15 cellular contexts compared by ENCODE assay signal in genomic region chr4:40473578-40474388, GRCh38.
DNase-seq lines count a peak whose midpoint lies in the region; ATAC-seq, FAIRE-seq and TF ChIP-seq lines count a peak whose summit lies in the region.
"Had no signal": no experiment of that assay in that cellular context is flagged by ENCODE, and none has a peak within 500 bp of the region (broad histone marks: within the 10 kb centered on the region; RNA-seq: fewer than 3 reads in every experiment).

No MANE protein-coding gene starts in this region.

- WGBS in K562 (ENCODE audit: insufficient coverage, low coverage, missing lambda C conversion rate): 28% methylated on average over 9 of the region's 9 CpGs
- 12 to 15% methylated on average over 9 of the region's 9 CpGs for WGBS in pancreas, 2 donors

- H3K4me3 ChIP-seq in K562 (no peak overlapping the region), pancreas (peak overlapping the region in 2 of 4 donors; percentile 8 to 10)
- H3K4me3 ChIP-seq: GM23248 had no signal

- CTCF ChIA-PET in K562 (lab: Yijun Ruan, JAX; ENCODE audit: low intra/inter-chr PET ratio): no interaction called here

- H2AFZ ChIP-seq in K562 (ENCODE audit: low read depth, low read length): peak overlapping the region; percentile 42; the same call in 1 of the 2 replicates
- H2AFZ ChIP-seq: GM23248 had no signal

- BruUV-seq in K562 (replicated peaks; lab: Mats Ljungman, UMichigan): no TSS peak

- no peak for TF ChIP-seq POLR2A in K562 (conservative IDR thresholded peaks at IDR 0.05)

- H3K4me1 ChIP-seq in K562 (replicated peaks in 1 of 2; ENCODE audit: control insufficient read depth in 2 of 2, insufficient read depth in 2 of 2, low read length in 2 of 2) (peaks cover 9 to 24% of the 10 kb centered on the region in 2 experiments), pancreas (peaks cover 31 to 39% (median 33%) of the 10 kb centered on the region in 3 donors)

- no peak overlapping the region for H3K9ac ChIP-seq in K562 (ENCODE audit: insufficient read depth in 1 of 2, low read depth in 2 of 2, low read length in 2 of 2)
- H3K9ac ChIP-seq: GM23248 had no signal

- POLR2A ChIA-PET in K562 (lab: Yijun Ruan, JAX): interaction anchor here (0.6 to 2.7 kb wide), 2 partner anchors 11 to 24 kb away, joined by 3 to 12 read pairs; no protein-coding TSS in a partner anchor

- no peak for TF ChIP-seq EP300 in K562 (IDR thresholded peaks at IDR 0.05; ENCODE audit: low read length)

- H3K9me3 ChIP-seq in K562 (replicated peaks; ENCODE audit: control insufficient read depth, insufficient read depth, low read depth, low read length) (no peaks in the 10 kb centered on the region), pancreas (no peaks in the 10 kb centered on the region)

- H3K27ac ChIP-seq in K562 (ENCODE audit: extremely low read depth, low read depth, low read length) (no peak overlapping the region), pancreas (peak overlapping the region in 2 of 4 donors; percentile 79 to 86)
- H3K27ac ChIP-seq: brain microvascular endothelial cell, GM23248 had no signal

- no peaks in the 10 kb centered on the region for H3K79me2 ChIP-seq in K562 (ENCODE audit: control insufficient read depth, insufficient read depth, low read length)

- peak; percentile 91 for ATAC-seq in GM18907 (IDR thresholded peaks at IDR 0.05; ENCODE audit: unreplicated experiment)
- ATAC-seq in HG02981 (IDR thresholded peaks at IDR 0.05; ENCODE audit: unreplicated experiment): peak; percentile 75
- ATAC-seq in K562: no peak
- peak; percentile 93 to 94 (median 94) for ATAC-seq in pancreas
- ATAC-seq in HG03039 (IDR thresholded peaks at IDR 0.05; ENCODE audit: unreplicated experiment): no peak
- ATAC-seq: CD8-positive, alpha-beta T cell; esophagus mucosa had no signal

- TF ChIP-seq RAD21 in K562 (CRISPR knock-in tag; conservative IDR thresholded peaks at IDR 0.05 in 1 of 2, IDR thresholded peaks at IDR 0.05 in 1 of 2): no peak

- TF ChIP-seq CTCF in K562 (IDR thresholded peaks at IDR 0.05 in 2 of 3, conservative IDR thresholded peaks at IDR 0.05 in 1 of 3; ENCODE audit: insufficient read depth in 2 of 3, low read depth in 1 of 3, low read length in 3 of 3) (no peak), pancreas (IDR thresholded peaks at IDR 0.05) (no peak)

- H3K9me1 ChIP-seq in K562 (ENCODE audit: control insufficient read depth, insufficient read depth, low read length): no peaks in the 10 kb centered on the region

- in situ Hi-C loops in K562 (cut with MboI): no loop called here

- H4K20me1 ChIP-seq in K562 (replicated peaks; ENCODE audit: control insufficient read depth, insufficient read depth, low read length): no peaks in the 10 kb centered on the region

- H3K4me2 ChIP-seq in K562 (ENCODE audit: insufficient read depth, low read length): no peak overlapping the region; the same call in 1 of the 2 replicates

- FAIRE-seq in K562 (lab: Jason Lieb, UNC): no peak
- peak; percentile 53 for FAIRE-seq in pancreas (lab: Jason Lieb, UNC)
- FAIRE-seq: TTC549 had no signal

- H3K27me3 ChIP-seq in K562 (ENCODE audit: control insufficient read depth in 2 of 2, insufficient read depth in 2 of 2, low read length in 2 of 2) (no peaks in the 10 kb centered on the region), pancreas (no peaks in the 10 kb centered on the region)
- H3K27me3 ChIP-seq: brain microvascular endothelial cell had no signal

- DNase-seq in K562 (ENCODE audit: extremely low read depth in 1 of 4, low spot score in 3 of 4): no peak
- DNase-seq in pancreas: peak in 3 of 6 donors; percentile 54 to 76 (median 64)
- DNase-seq in MV-4-11 (lab: John Stamatoyannopoulos, UW): no peak
- DNase-seq in activated T-cell treated with anti-CD3 and anti-CD28 coated beads, Interleukin-2, amount 50 U/mL, for 1 hour: no peak
- DNase-seq in DMS79 treated with DMSO at 0.1 percent for 48 hours (lab: John Stamatoyannopoulos, UW): no peak
- DNase-seq: brain microvascular endothelial cell; CD8-positive, alpha-beta T cell; GM23248; NCI-H1417 treated with DMSO at 0.1 percent for 48 hours; stimulated activated CD4-positive, alpha-beta T cell treated with anti-CD3 and anti-CD28 coated beads, Interleukin-2, amount 100 ng/mL, for 48 hours had no signal

- no peaks in the 10 kb centered on the region for H3K36me3 ChIP-seq in K562 (ENCODE audit: control insufficient read depth, insufficient read depth, low read length)
- H3K36me3 ChIP-seq in pancreas: no peaks in the 10 kb centered on the region
- H3K36me3 ChIP-seq: brain microvascular endothelial cell had no signal

- intact Hi-C loops in K562 (cut with micrococcal nuclease) (no loop called here), pancreas (cut with DNase I) (no loop called here)

TF ChIP-seq in K562, 482 proteins besides CTCF, POLR2A, EP300 and RAD21 (continues in another document):
- TF ChIP-seq ZNF561 (CRISPR knock-in tag; conservative IDR thresholded peaks at IDR 0.05) (no peak), EZH2 (IDR thresholded peaks at IDR 0.05; ENCODE audit: borderline replicate concordance, low read depth, low read length) (no peak), DLX4 (CRISPR knock-in tag; IDR thresholded peaks at IDR 0.05) (no peak), PML (IDR thresholded peaks at IDR 0.05; ENCODE audit: low read length) (no peak), ZNF41 (CRISPR knock-in tag; conservative IDR thresholded peaks at IDR 0.05) (no peak), C11orf30 (IDR thresholded peaks at IDR 0.05; ENCODE audit: low read depth) (peak; percentile 87), HEY1 (CRISPR knock-in tag; IDR thresholded peaks at IDR 0.05; ENCODE audit: borderline replicate concordance) (no peak), ZBTB40 (IDR thresholded peaks at IDR 0.05) (no peak), ZBTB40 (CRISPR knock-in tag; IDR thresholded peaks at IDR 0.05) (no peak), TARDBP (IDR thresholded peaks at IDR 0.05) (no peak), EWSR1 (IDR thresholded peaks at IDR 0.05; ENCODE audit: borderline replicate concordance, low read depth, partially characterized antibody) (no peak), MEF2A (IDR thresholded peaks at IDR 0.05; ENCODE audit: control insufficient read depth, low read depth, low read length) (no peak)

Comparison
In these comparisons a context has a peak if more than half of its experiments do, and no peak if none do; other contexts are left out.
1. ATAC-seq: peak in GM18907 (single experiment), HG02981 (single experiment) and pancreas (4 of 4); none in K562 (single experiment) and HG03039 (single experiment).